ENCODE assay signal across 1 cellular context in the genomic region with DNA sequence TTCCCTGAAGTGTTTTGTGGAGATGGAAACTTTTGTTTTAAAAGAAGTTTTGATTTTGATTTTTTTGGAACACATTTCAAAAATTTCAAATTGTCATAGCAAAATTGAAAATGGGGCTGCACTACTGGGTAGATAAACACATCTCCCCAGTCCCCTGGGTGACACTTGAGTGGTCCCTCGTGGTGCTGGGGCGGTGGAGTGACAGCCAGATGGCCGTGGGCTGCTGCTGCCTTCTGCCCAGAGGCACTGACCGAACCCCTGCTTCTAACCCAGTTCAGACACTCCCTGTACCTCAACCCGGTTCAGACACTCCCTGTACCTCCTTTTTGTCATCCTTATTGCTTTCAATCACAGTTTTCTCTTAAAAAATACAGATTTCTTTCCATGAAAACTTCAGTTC.
TF ChIP-seq lines count a peak whose summit lies in the region.

No MANE protein-coding gene starts in this region.

TF ChIP-seq in HepG2, 621 proteins besides CTCF, POLR2A, EP300 and RAD21:
- no peak for TF ChIP-seq KLF15 (CRISPR knock-in tag; IDR thresholded peaks at IDR 0.05; ENCODE audit: borderline replicate concordance)
- no peak for TF ChIP-seq HNF4A (CRISPR knock-in tag; IDR thresholded peaks at IDR 0.05)
- TF ChIP-seq HIVEP1 (CRISPR knock-in tag; IDR thresholded peaks at IDR 0.05): no peak
TF ChIP-seq in HepG2: peak in this region for 0.
